33 cellular contexts compared by ENCODE assay signal in genomic region chr3:57274845-57275244, GRCh38. TPM values are rescaled to one million over a fixed set of nuclear protein-coding genes. Genes with fewer than 3 reads are reported as not detected.
"Had no signal": no experiment of that assay in that cellular context is flagged by ENCODE, and none has a peak within 500 bp of the region (broad histone marks: within the 10 kb centered on the region; RNA-seq: fewer than 3 reads in every experiment).

No MANE protein-coding gene starts in this region.

- H3K27me3 Mint-ChIP-seq: activated CD8-positive, alpha-beta T cell treated with anti-CD3 and anti-CD28 coated beads for 36 hours; activated naive CD4-positive, alpha-beta T cell treated with anti-CD3 and anti-CD28 coated beads, Interleukin-2, amount 50 U/mL, for 24 hours; activated naive CD8-positive, alpha-beta T cell treated with anti-CD3 and anti-CD28 coated beads, Interleukin-2, amount 10 ng/mL, durations not matched to agents 7 days and 5 days had no signal

- ATAC-seq: activated CD8-positive, alpha-beta T cell treated with anti-CD3 and anti-CD28 coated beads for 36 hours; body of pancreas; Panc1 had no signal

- H3K27ac Mint-ChIP-seq: activated CD8-positive, alpha-beta T cell treated with anti-CD3 and anti-CD28 coated beads for 36 hours; activated naive CD8-positive, alpha-beta T cell treated with anti-CD3 and anti-CD28 coated beads, Interleukin-2, amount 10 ng/mL, durations not matched to agents 7 days and 5 days; activated T-helper 2 cell treated with anti-CD3 and anti-CD28 coated beads, Interferon-gamma antibody, Interleukin-2, Interleukin-4, amounts not matched to agents 10 μg/mL and 5 μg/mL and 100 μg/mL, durations not matched to agents 14 hours and 24 hours and 36 hours had no signal

- H3K36me3 ChIP-seq: MG63 had no signal

- H3K27ac ChIP-seq: body of pancreas, SJCRH30, SK-N-MC had no signal

- H3K4me3 Mint-ChIP-seq: activated CD8-positive, alpha-beta T cell treated with anti-CD3 and anti-CD28 coated beads for 36 hours; activated naive CD4-positive, alpha-beta T cell treated with anti-CD3 and anti-CD28 coated beads, Interleukin-2, amount 50 U/mL, for 24 hours; activated naive CD8-positive, alpha-beta T cell treated with anti-CD3 and anti-CD28 coated beads, Interleukin-2, amount 10 ng/mL, durations not matched to agents 7 days and 5 days had no signal

- H3K4me3 ChIP-seq: body of pancreas, MG63, SJCRH30, SK-N-MC had no signal

- H3K4me1 Mint-ChIP-seq: activated naive CD4-positive, alpha-beta T cell treated with anti-CD3 and anti-CD28 coated beads, Interleukin-2, amount 50 U/mL, for 24 hours; activated naive CD8-positive, alpha-beta T cell treated with anti-CD3 and anti-CD28 coated beads, Interleukin-2, amount 10 ng/mL, durations not matched to agents 7 days and 5 days had no signal

- DNase-seq: activated CD4-positive, alpha-beta T cell treated with anti-CD3 and anti-CD28 coated beads for 48 hours; activated CD4-positive, alpha-beta T cell treated with anti-CD3 and anti-CD28 coated beads, Interleukin-2, amount 50 U/mL, for 4 hours; activated CD8-positive, alpha-beta T cell treated with anti-CD3 and anti-CD28 coated beads for 36 hours; activated gamma-delta T cell; activated naive CD4-positive, alpha-beta T cell treated with Interleukin-2 at 50 U/mL for 16 hours; activated naive CD8-positive, alpha-beta T cell treated with anti-CD3 and anti-CD28 coated beads, Interleukin-2, amount 10 ng/mL, durations not matched to agents 7 days and 5 days; activated T-cell treated with anti-CD3 and anti-CD28 coated beads, Interleukin-2, amount 50 U/mL, for 1 hour; amygdala; body of pancreas; central memory CD4-positive, alpha-beta T cell; Kasumi-1; KG1; MG63; NCI-H1048; NCI-H1105 treated with DMSO at 0.1 percent for 48 hours; NCI-H1436; NCI-H1694; NCI-H1930; NCI-H2081 treated with DMSO at 0.1 percent for 48 hours; NCI-H345; NCI-H524 treated with DMSO at 0.1 percent for 48 hours; SHP77; SJCRH30; T1000 had no signal

- H3K4me1 ChIP-seq: body of pancreas, SJCRH30 had no signal

- H3K27me3 ChIP-seq: body of pancreas, MG63, SJCRH30 had no signal

- H3K9me3 Mint-ChIP-seq: activated naive CD4-positive, alpha-beta T cell treated with anti-CD3 and anti-CD28 coated beads, Interleukin-2, amount 50 U/mL, for 24 hours; activated naive CD8-positive, alpha-beta T cell treated with anti-CD3 and anti-CD28 coated beads, Interleukin-2, amount 10 ng/mL, durations not matched to agents 7 days and 5 days; activated T-helper 2 cell treated with anti-CD3 and anti-CD28 coated beads, Interferon-gamma antibody, Interleukin-2, Interleukin-4, amounts not matched to agents 10 μg/mL and 5 μg/mL and 100 μg/mL, durations not matched to agents 14 hours and 24 hours and 36 hours had no signal

- H3K9me3 ChIP-seq: MG63, SJCRH30 had no signal

RNA-seq across cellular contexts. Expression of gene ASB14, which starts 17.6 kb away (rescaled TPM):
- total RNA-seq: activated CD8-positive, alpha-beta memory T cell treated with anti-CD3 and anti-CD28 coated beads for 36 hours; activated CD8-positive, alpha-beta T cell treated with anti-CD3 and anti-CD28 coated beads for 36 hours; activated naive CD8-positive, alpha-beta T cell treated with anti-CD3 and anti-CD28 coated beads, Interleukin-2, amount 10 ng/mL, durations not matched to agents 7 days and 5 days; activated T-helper 2 cell treated with anti-CD3 and anti-CD28 coated beads, Interferon-gamma antibody, Interleukin-2, Interleukin-4, amounts not matched to agents 10 μg/mL and 5 μg/mL and 100 μg/mL, durations not matched to agents 14 hours and 24 hours and 36 hours; astrocyte; body of pancreas; RPMI7951; SJCRH30; T-helper 1 cell treated with Interleukin-12 subunit alpha and Interleukin-12 subunit beta and Interleukin-4 antibody, amounts not matched to agents 30 ng/mL and 1 ng/mL, for 36 hours; T-helper 2 cell treated with Interferon-gamma antibody and Interleukin-4, amounts not matched to agents 100 ng/mL and 5 ng/mL, for 36 hours had no signal
